In the genomic region with DNA sequence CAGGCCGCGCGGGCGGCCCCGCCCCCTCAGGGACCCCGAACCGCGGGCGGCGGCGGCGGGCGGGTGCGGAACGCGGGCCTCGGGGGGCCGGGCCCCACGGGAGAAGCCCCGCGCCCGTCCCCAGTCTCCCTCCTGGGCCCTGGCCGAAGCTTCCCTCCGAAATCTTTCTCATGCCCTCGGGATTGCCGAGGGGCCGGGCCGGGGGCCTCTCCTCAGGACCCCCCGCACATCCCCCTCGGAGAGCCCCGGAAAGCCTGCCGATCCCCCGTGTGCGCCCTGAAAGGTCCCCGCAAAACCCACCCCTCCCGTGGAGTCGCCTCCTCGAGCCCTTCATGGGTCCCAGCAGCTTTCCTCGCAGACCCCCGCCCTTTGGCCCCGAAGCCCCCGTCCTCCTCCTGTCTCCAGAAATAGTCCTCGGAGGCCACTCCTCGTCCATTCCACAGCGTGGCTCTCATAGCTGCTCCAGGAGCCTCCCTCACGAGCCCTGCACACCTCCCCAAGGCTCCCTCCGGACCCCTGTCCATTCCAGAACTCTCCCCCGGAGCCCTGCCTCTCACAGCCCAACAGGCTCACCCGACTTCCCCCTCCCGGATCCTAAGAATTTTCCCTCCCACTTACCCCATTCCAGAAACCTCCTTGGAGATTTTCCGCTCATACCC, we compare ENCODE assay signal across 8 cellular contexts. TPM values are rescaled to one million over a fixed set of nuclear protein-coding genes. Genes with fewer than 3 reads are reported as not detected.
DNase-seq lines count a peak whose midpoint lies in the region; ATAC-seq, FAIRE-seq and TF ChIP-seq lines count a peak whose summit lies in the region.

No MANE protein-coding gene starts in this region.

- no peaks in the 10 kb centered on the region for H3K9me3 ChIP-seq in BLaER1 treated with 17β-estradiol and CSF1 and Interleukin-3, amounts not matched to agents 10 nM and 100 nM (replicated peaks in 1 of 11)
- H3K9me3 ChIP-seq in HUES64 (ENCODE audit: insufficient read depth, low read depth, low read length): no peaks in the 10 kb centered on the region
- no peaks in the 10 kb centered on the region for H3K9me3 ChIP-seq in thoracic aorta

- under 1% methylated on average over 51 of the region's 51 CpGs for WGBS in HUES64

- H3K4me1 Mint-ChIP-seq in brain: peaks cover 68% of the 10 kb centered on the region

- H3K4me3 ChIP-seq in BLaER1 treated with 17β-estradiol and CSF1 and Interleukin-3, amounts not matched to agents 10 nM and 100 nM: peak overlapping the region; percentile 94 to 100 (median 98)
- H3K4me3 ChIP-seq in HUES64 (ENCODE audit: low read length) (peak overlapping the region; percentile 70), thoracic aorta (peak overlapping the region; percentile 91)

- H3K9ac ChIP-seq in BLaER1 treated with 17β-estradiol and CSF1 and Interleukin-3, amounts not matched to agents 10 nM and 100 nM: peak overlapping the region; percentile 94 to 100 (median 98)
- peak overlapping the region; percentile 68 for H3K9ac ChIP-seq in HUES64 (ENCODE audit: low read depth, low read length)

- H3K4me1 ChIP-seq in BLaER1 treated with 17β-estradiol and CSF1 and Interleukin-3, amounts not matched to agents 10 nM and 100 nM: peaks cover 58 to 80% (median 78%) of the 10 kb centered on the region in 10 experiments
- H3K4me1 ChIP-seq in HUES64 (ENCODE audit: insufficient read depth, low read length) (peaks cover 4% of the 10 kb centered on the region; the same call in 1 of the 2 replicates), thoracic aorta (ENCODE audit: control insufficient read depth in 1 of 2, low read depth in 2 of 2) (peaks cover 26 to 59% of the 10 kb centered on the region in 2 donors)

- no peaks in the 10 kb centered on the region for H3K9me3 Mint-ChIP-seq in brain

- H3K36me3 ChIP-seq in BLaER1 treated with 17β-estradiol and CSF1 and Interleukin-3, amounts not matched to agents 10 nM and 100 nM: peaks cover 14 to 36% (median 32%) of the 10 kb centered on the region in 11 experiments
- peaks cover 15% of the 10 kb centered on the region; the same call in 1 of the 2 replicates for H3K36me3 ChIP-seq in HUES64 (ENCODE audit: insufficient read depth, low read length)
- H3K36me3 ChIP-seq in thoracic aorta: no peaks in the 10 kb centered on the region

- H3K27me3 ChIP-seq in BLaER1 treated with 17β-estradiol and CSF1 and Interleukin-3, amounts not matched to agents 10 nM and 100 nM: no peaks in the 10 kb centered on the region
- H3K27me3 ChIP-seq in HUES64 (ENCODE audit: insufficient read depth, low read length): no peaks in the 10 kb centered on the region
- no peaks in the 10 kb centered on the region for H3K27me3 ChIP-seq in thoracic aorta (replicated peaks; ENCODE audit: insufficient read depth)

- no peak for ATAC-seq in thoracic aorta (ENCODE audit: insufficient number of reproducible peaks, low FRiP score, low read depth)

- peaks cover 4% of the 10 kb centered on the region for H3K27me3 Mint-ChIP-seq in brain

- peak overlapping the region; percentile 84 to 93 (median 86) for H3K4me3 Mint-ChIP-seq in brain

- FAIRE-seq in H54 (lab: Jason Lieb, UNC): no peak

- no peak for TF ChIP-seq POLR2A in H54 (IDR thresholded peaks at IDR 0.05; ENCODE audit: low read depth, low read length)

- H3K36me3 Mint-ChIP-seq in brain: peaks cover 16% of the 10 kb centered on the region

- TF ChIP-seq CTCF in brain (conservative IDR thresholded peaks at IDR 0.05) (no peak), thoracic aorta (IDR thresholded peaks at IDR 0.05) (no peak)

- peaks cover 31 to 53% (median 48%) of the 10 kb centered on the region in 11 experiments; a peak in 21 of 22 replicates for H4K20me1 ChIP-seq in BLaER1 treated with 17β-estradiol and CSF1 and Interleukin-3, amounts not matched to agents 10 nM and 100 nM

- DNase-seq in left kidney (ENCODE audit: low read depth, low spot score) (peak; percentile 59), thoracic aorta (ENCODE audit: low spot score) (no peak), H54 (ENCODE audit: insufficient read length, low spot score) (no peak), NCI-H226 (no peak)
- DNase-seq in NK-92 treated with Interleukin-12 subunit alpha and Interleukin-12 subunit beta, amount 100 ng/mL, for 24 hours (lab: John Stamatoyannopoulos, UW): no peak

- H3K27ac ChIP-seq in BLaER1 treated with 17β-estradiol and CSF1 and Interleukin-3, amounts not matched to agents 10 nM and 100 nM: peak overlapping the region; percentile 92 to 98 (median 94)
- H3K27ac ChIP-seq in HUES64 (ENCODE audit: low read depth, low read length): no peak overlapping the region; the same call in 1 of the 2 replicates
- H3K27ac ChIP-seq in thoracic aorta: peak overlapping the region; percentile 68 to 78

- H3K27ac Mint-ChIP-seq in brain: peak overlapping the region; percentile 74 to 92 (median 79)

- H3K4me2 ChIP-seq in BLaER1 treated with 17β-estradiol and CSF1 and Interleukin-3, amounts not matched to agents 10 nM and 100 nM: peak overlapping the region; percentile 91 to 98 (median 97)

RNA-seq across cellular contexts. Expression of gene SAMD4B, which starts 0.6 kb away (rescaled TPM):
- polyA plus RNA-seq in HUES64 (2013, experiment 1 of 2): 119 TPM
- 125 TPM for polyA plus RNA-seq in HUES64 (2013, experiment 2 of 2)
- 222 TPM for polyA plus RNA-seq in brain (ENCODE audit: insufficient read depth, low read depth, low replicate concordance)
- total RNA-seq in thoracic aorta: 100 to 1,000 TPM; 101 to 153 TPM

RNA-seq across cellular contexts. Expression of gene GMFG, which starts 6.9 kb away (rescaled TPM):
- 0.70 TPM for polyA plus RNA-seq in HUES64 (2013, experiment 1 of 2)
- not detected for polyA plus RNA-seq in HUES64 (2013, experiment 2 of 2)
- 8.1 TPM for polyA plus RNA-seq in brain (ENCODE audit: insufficient read depth, low read depth, low replicate concordance)
- total RNA-seq in thoracic aorta: 10 to 100 TPM; 15.9 to 16.0 TPM

RNA-seq across cellular contexts. Expression of gene LRFN1, which starts 22.1 kb away (rescaled TPM):
- 4.3 TPM for polyA plus RNA-seq in HUES64 (2013, experiment 1 of 2)
- polyA plus RNA-seq in HUES64 (2013, experiment 2 of 2): 5.0 TPM
- polyA plus RNA-seq in brain (ENCODE audit: insufficient read depth, low read depth, low replicate concordance): 4.2 TPM
- under 1 TPM; 0.85 to 0.95 TPM for total RNA-seq in thoracic aorta

RNA-seq across cellular contexts. Expression of gene IFNL1, which starts 46.6 kb away (rescaled TPM):
- polyA plus RNA-seq in HUES64 (2013, experiment 1 of 2): not detected
- polyA plus RNA-seq in HUES64 (2013, experiment 2 of 2): not detected
- polyA plus RNA-seq in brain (ENCODE audit: insufficient read depth, low read depth, low replicate concordance): not detected
- total RNA-seq in thoracic aorta: not detected

RNA-seq across cellular contexts. Expression of gene PAF1, which starts 48.1 kb away (rescaled TPM):
- polyA plus RNA-seq in HUES64 (2013, experiment 1 of 2): 36.1 TPM
- 33.1 TPM for polyA plus RNA-seq in HUES64 (2013, experiment 2 of 2)
- polyA plus RNA-seq in brain (ENCODE audit: insufficient read depth, low read depth, low replicate concordance): 92.9 TPM
- total RNA-seq in thoracic aorta: 10 to 100 TPM; 25.7 to 34.5 TPM
